ENCODE assay signal across 12 cellular contexts in genomic region chr3:93843981-93844380, GRCh38.
DNase-seq lines count a peak whose midpoint lies in the region; ATAC-seq, FAIRE-seq and TF ChIP-seq lines count a peak whose summit lies in the region.
"Had no signal": no experiment of that assay in that cellular context is flagged by ENCODE, and none has a peak within 500 bp of the region (broad histone marks: within the 10 kb centered on the region; RNA-seq: fewer than 3 reads in every experiment).

No MANE protein-coding gene starts in this region.

- intact Hi-C loops in K562 (cut with micrococcal nuclease) (no loop called here), Right ventricle myocardium inferior (cut with DNase I) (no loop called here)

- H3K27ac ChIP-seq in K562 (ENCODE audit: extremely low read depth, low read depth, low read length): no peak overlapping the region
- H3K27ac ChIP-seq: stomach had no signal

- no TSS peak for BruUV-seq in K562 (replicated peaks; lab: Mats Ljungman, UMichigan)

- DNase-seq in ACHN (peak; percentile 95), HPDE6-E6E7 (ENCODE audit: extremely low spot score) (peak; percentile 4), K562 (ENCODE audit: extremely low read depth in 1 of 4, low spot score in 3 of 4) (peak in 1 of 4 experiments; percentile 7), kidney glomerular epithelial cell (lab: John Stamatoyannopoulos, UW) (peak; percentile 95), Right ventricle myocardium inferior (ENCODE audit: missing footprints) (no peak), NCI-H524 (lab: John Stamatoyannopoulos, UW) (no peak)
- DNase-seq in stimulated activated CD4-positive, alpha-beta T cell treated with anti-CD3 and anti-CD28 coated beads, Interleukin-1b, Interleukin-23, amount 100 ng/mL, for 48 hours: no peak
- DNase-seq: activated naive CD4-positive, alpha-beta T cell treated with Interleukin-2 at 50 U/mL for 16 hours; CD4-positive, CD25-positive, alpha-beta regulatory T cell; NCI-H2029 treated with DMSO at 0.1 percent for 48 hours; stomach had no signal

- H2AFZ ChIP-seq in K562 (ENCODE audit: low read depth, low read length): no peak overlapping the region

- no peak for TF ChIP-seq RAD21 in K562 (CRISPR knock-in tag; conservative IDR thresholded peaks at IDR 0.05 in 1 of 2, IDR thresholded peaks at IDR 0.05 in 1 of 2)

- ATAC-seq in K562: no peak
- ATAC-seq in GM19455 (IDR thresholded peaks at IDR 0.05; ENCODE audit: unreplicated experiment): no peak
- ATAC-seq in Right ventricle myocardium inferior: no peak

- 17% methylated on average over 4 of the region's 5 CpGs for WGBS in K562 (ENCODE audit: insufficient coverage, low coverage, missing lambda C conversion rate)

- POLR2A ChIA-PET in K562 (lab: Yijun Ruan, JAX): no interaction called here

- H3K36me3 ChIP-seq in K562 (ENCODE audit: control insufficient read depth, insufficient read depth, low read length): no peaks in the 10 kb centered on the region
- H3K36me3 ChIP-seq: stomach had no signal

- no peaks in the 10 kb centered on the region for H3K4me1 ChIP-seq in K562 (replicated peaks in 1 of 2; ENCODE audit: control insufficient read depth in 2 of 2, insufficient read depth in 2 of 2, low read length in 2 of 2)

- no peaks in the 10 kb centered on the region for H3K27me3 ChIP-seq in K562 (ENCODE audit: control insufficient read depth in 2 of 2, insufficient read depth in 2 of 2, low read length in 2 of 2)
- H3K27me3 ChIP-seq: stomach had no signal

- TF ChIP-seq EP300 in K562 (IDR thresholded peaks at IDR 0.05; ENCODE audit: low read length): no peak

- no peak overlapping the region for H3K4me2 ChIP-seq in K562 (ENCODE audit: insufficient read depth, low read length)

- H3K9me3 ChIP-seq in K562 (replicated peaks; ENCODE audit: control insufficient read depth, insufficient read depth, low read depth, low read length): no peaks in the 10 kb centered on the region

- CTCF ChIA-PET in K562 (lab: Yijun Ruan, JAX; ENCODE audit: low intra/inter-chr PET ratio): no interaction called here

- no peak overlapping the region for H3K9ac ChIP-seq in K562 (ENCODE audit: insufficient read depth in 1 of 2, low read depth in 2 of 2, low read length in 2 of 2)

- TF ChIP-seq POLR2A in K562 (conservative IDR thresholded peaks at IDR 0.05): no peak

- H3K4me3 ChIP-seq in K562: no peak overlapping the region
- H3K4me3 ChIP-seq: stomach had no signal

- no peak for TF ChIP-seq CTCF in K562 (IDR thresholded peaks at IDR 0.05 in 2 of 3, conservative IDR thresholded peaks at IDR 0.05 in 1 of 3; ENCODE audit: insufficient read depth in 2 of 3, low read depth in 1 of 3, low read length in 3 of 3)

- H3K9me1 ChIP-seq in K562 (ENCODE audit: control insufficient read depth, insufficient read depth, low read length): no peaks in the 10 kb centered on the region

- in situ Hi-C loops in ACHN (cut with HindIII; ENCODE audit: low pct_ligation_motif_present, low pct_unique_long_range_greater_than_20kb, low sequenced_read_pairs): no loop called here
- in situ Hi-C loops in K562 (cut with MboI): no loop called here

- FAIRE-seq in K562 (lab: Jason Lieb, UNC): no peak

- no peaks in the 10 kb centered on the region for H4K20me1 ChIP-seq in K562 (replicated peaks; ENCODE audit: control insufficient read depth, insufficient read depth, low read length)

- H3K79me2 ChIP-seq in K562 (ENCODE audit: control insufficient read depth, insufficient read depth, low read length): no peaks in the 10 kb centered on the region

TF ChIP-seq in K562, 482 proteins besides CTCF, POLR2A, EP300 and RAD21:
- TF ChIP-seq SMARCA4 (IDR thresholded peaks at IDR 0.05) (no peak), THAP7 (CRISPR knock-in tag; IDR thresholded peaks at IDR 0.05) (no peak), XRCC4 (IDR thresholded peaks at IDR 0.05; ENCODE audit: extremely low read depth, insufficient read depth, insufficient read length) (no peak), JUND (IDR thresholded peaks at IDR 0.05; ENCODE audit: borderline replicate concordance, low read depth, low read length) (peak; percentile 72), JUND (tag; IDR thresholded peaks at IDR 0.05; ENCODE audit: borderline replicate concordance, low read depth, low read length) (peak; percentile 36; the same call in 1 of the 3 replicates), EGR1 (conservative IDR thresholded peaks at IDR 0.05) (0 out of 2 replicates have a peak, but pooled peaks have one; percentile 45), FOSL1 (tag; conservative IDR thresholded peaks at IDR 0.05) (peak; percentile 77), SMC3 (conservative IDR thresholded peaks at IDR 0.05; ENCODE audit: insufficient read depth, low read depth, low read length) (no peak), ATF3 (IDR thresholded peaks at IDR 0.05) (peak; percentile 31; the same call in 1 of the 2 replicates), ATF3 (CRISPR knock-in tag; conservative IDR thresholded peaks at IDR 0.05) (no peak)

Comparison
In these comparisons a context has a peak if more than half of its experiments do, and no peak if none do; other contexts are left out.
1. DNase-seq: peak in ACHN (single experiment), HPDE6-E6E7 (single experiment) and kidney glomerular epithelial cell (single experiment); none in Right ventricle myocardium inferior (single experiment), stimulated activated CD4-positive, alpha-beta T cell treated with anti-CD3 and anti-CD28 coated beads, Interleukin-1b, Interleukin-23, amount 100 ng/mL, for 48 hours (single experiment) and NCI-H524 (0 of 2).